In genomic region chr12:121893901-121894540, GRCh38 we compare ENCODE assay signal across 8 cellular contexts. TPM values are rescaled to one million over a fixed set of nuclear protein-coding genes. Genes with fewer than 3 reads are reported as not detected.
A peak's percentile ranks its signal among the peaks of the same experiment; 100 is the strongest.
DNase-seq lines count a peak whose midpoint lies in the region; ATAC-seq, FAIRE-seq and TF ChIP-seq lines count a peak whose summit lies in the region.

No MANE protein-coding gene starts in this region.

- H3K9me3 ChIP-seq in pancreas: no peaks in the 10 kb centered on the region

- H3K36me3 ChIP-seq in bronchial epithelial cell (ENCODE audit: control insufficient read depth, insufficient read depth, low read length): peaks cover 13% of the 10 kb centered on the region
- peaks cover 9 to 23% (median 10%) of the 10 kb centered on the region in 3 donors for H3K36me3 ChIP-seq in pancreas

- FAIRE-seq in bronchial epithelial cell (lab: Jason Lieb, UNC) (no peak), pancreas (lab: Jason Lieb, UNC) (no peak)

- 42 to 46% methylated on average over 6 of the region's 6 CpGs for WGBS in pancreas, 2 donors

- intact Hi-C loops in pancreas (cut with DNase I): no loop called here

- TF ChIP-seq CTCF in bronchial epithelial cell (IDR thresholded peaks at IDR 0.05; ENCODE audit: insufficient read depth, low read length, severe bottlenecking): no peak
- no peak for TF ChIP-seq CTCF in pancreas (IDR thresholded peaks at IDR 0.05)

- H3K27ac ChIP-seq in pancreas: peak overlapping the region in 3 of 4 donors; percentile 49 to 82 (median 72)

- H3K27me3 ChIP-seq in bronchial epithelial cell (ENCODE audit: control insufficient read depth, insufficient read depth, low read length) (no peaks in the 10 kb centered on the region), pancreas (no peaks in the 10 kb centered on the region)

- ATAC-seq in pancreas (peak; percentile 78 to 86 (median 85)), HG03025 (IDR thresholded peaks at IDR 0.05; ENCODE audit: low FRiP score, unreplicated experiment) (no peak), GM21737 (IDR thresholded peaks at IDR 0.05; ENCODE audit: unreplicated experiment) (no peak)

- peaks cover 14 to 26% (median 23%) of the 10 kb centered on the region in 3 donors for H3K4me1 ChIP-seq in pancreas

- DNase-seq in ELF-1 (ENCODE audit: low read depth, low spot score) (peak; percentile 55), NCI-H526 (lab: John Stamatoyannopoulos, UW) (peak; percentile 57 to 78), bronchial epithelial cell (ENCODE audit: low read depth) (peak; percentile 86), pancreas (peak in 5 of 6 donors; percentile 52 to 60 (median 58)), putamen (ENCODE audit: low spot score) (no peak)
- DNase-seq in effector CD8-positive, alpha-beta T cell (lab: John Stamatoyannopoulos, UW): no peak

- H3K4me3 ChIP-seq in bronchial epithelial cell (ENCODE audit: low read depth, low read length): no peak overlapping the region
- H3K4me3 ChIP-seq in pancreas: no peak overlapping the region

RNA-seq across cellular contexts. Expression of gene PSMD9, which starts 5.4 kb away (rescaled TPM):
- total RNA-seq in bronchial epithelial cell (85.3 and 126 TPM in 2 replicates), pancreas (10 to 100 TPM; 22.4 to 32.8 (median 25.6) TPM)
- 10 to 100 TPM; 20.5 to 39.4 TPM for polyA plus RNA-seq in pancreas

RNA-seq across cellular contexts. Expression of gene CFAP251, which starts 24.4 kb away (rescaled TPM):
- total RNA-seq in bronchial epithelial cell (13.7 and 13.8 TPM in 2 replicates), pancreas (1 to 10 TPM; 1.7 to 4.6 (median 2.9) TPM)
- 1 to 10 TPM; 5.8 to 5.9 TPM for polyA plus RNA-seq in pancreas

RNA-seq across cellular contexts. Expression of gene HPD, which starts 35.4 kb away (rescaled TPM):
- total RNA-seq in bronchial epithelial cell (0.79 TPM in 1 of 2 replicates, not detected in the other), pancreas (1 to 10 TPM in 5 of 6 donors, under 1 TPM in 1; 0.71 to 3.0 (median 1.9) TPM)
- 1 to 10 TPM; 2.8 to 3.9 TPM for polyA plus RNA-seq in pancreas

Comparison
In these comparisons a context has a peak if more than half of its experiments do, and no peak if none do; other contexts are left out.
1. DNase-seq: peak in ELF-1 (single experiment), NCI-H526 (2 of 2), bronchial epithelial cell (single experiment) and pancreas (5 of 6); none in effector CD8-positive, alpha-beta T cell (single experiment) and putamen (single experiment).
2. ATAC-seq: peak in pancreas (4 of 4); none in HG03025 (single experiment) and GM21737 (single experiment).